Comparison of ENCODE assay signal across 8 cellular contexts in genomic region chr3:9731206-9732079, GRCh38. TPM values are rescaled to one million over a fixed set of nuclear protein-coding genes. Genes with fewer than 3 reads are reported as not detected.
DNase-seq lines count a peak whose midpoint lies in the region; ATAC-seq and TF ChIP-seq lines count a peak whose summit lies in the region.

BRPF1 (plus strand) TSS chr3:9731735; CDS start chr3:9734141, 2,406 bp downstream.

- peak within 1 kb of the TSS; percentile 90 for H3K4me3 ChIP-seq in kidney epithelial cell (ENCODE audit: low read depth, low read length)

- no peak for TF ChIP-seq CTCF in kidney epithelial cell (IDR thresholded peaks at IDR 0.05; ENCODE audit: insufficient read depth, low read length, poor library complexity, severe bottlenecking)

- peak; percentile 84 for TF ChIP-seq POLR2A in GM19099 (IDR thresholded peaks at IDR 0.05; ENCODE audit: extremely low read depth, insufficient read length, low read depth)

- DNase-seq in AG20443 (ENCODE audit: low spot score), result peak; percentile 99
- DNase-seq in NCI-H510A (lab: John Stamatoyannopoulos, UW), result peak; percentile 92
- peak; percentile 98 for DNase-seq in activated CD4-positive, alpha-beta T cell treated with anti-CD3 and anti-CD28 coated beads for 1 hour
- DNase-seq in cerebellum (ENCODE audit: low spot score), result peak; percentile 100
- peak; percentile 90 for DNase-seq in kidney epithelial cell (ENCODE audit: low read depth)
- DNase-seq in stimulated activated CD4-positive, alpha-beta T cell treated with anti-CD3 and anti-CD28 coated beads, Interleukin-15, amount 100 ng/mL, for 48 hours (ENCODE audit: low read depth in 2 of 2), result peak; percentile 99 to 100

- no peaks in the 10 kb centered on the region for H3K36me3 ChIP-seq in kidney epithelial cell (ENCODE audit: control insufficient read depth, insufficient read depth, low read length)

- peak; percentile 95 for ATAC-seq in HG03432 (IDR thresholded peaks at IDR 0.05; ENCODE audit: unreplicated experiment)

- H3K27me3 ChIP-seq in kidney epithelial cell (ENCODE audit: control insufficient read depth, insufficient read depth, low read length), result peaks cover 2% of the 10 kb centered on the region

RNA-seq across cellular contexts. Expression of gene BRPF1, which starts in this region (rescaled TPM):
- total RNA-seq in cerebellum (15.0 TPM), kidney epithelial cell (20.1 and 21.3 TPM in 2 replicates)

Comparison
In these comparisons a context has a peak if more than half of its experiments do, and no peak if none do; other contexts are left out.
1. Peak in every context shown above with its lines: DNase-seq, ATAC-seq and H3K4me3 ChIP-seq.